In genomic region chr9:36925033-36925432, GRCh38 we compare ENCODE assay signal across 22 cellular contexts.
DNase-seq lines count a peak whose midpoint lies in the region; ATAC-seq lines count a peak whose summit lies in the region.
"Had no signal": no experiment of that assay in that cellular context is flagged by ENCODE, and none has a peak within 500 bp of the region (broad histone marks: within the 10 kb centered on the region; RNA-seq: fewer than 3 reads in every experiment).

No MANE protein-coding gene starts in this region.

- no peaks in the 10 kb centered on the region for H3K36me3 Mint-ChIP-seq in activated naive CD4-positive, alpha-beta T cell treated with anti-CD3 and anti-CD28 coated beads, Interleukin-2, amount 50 U/mL, for 24 hours
- no peaks in the 10 kb centered on the region for H3K36me3 Mint-ChIP-seq in activated T-helper 17 cell treated with anti-CD3 and anti-CD28 coated beads, Interleukin-2, amount 50 U/mL, for 72 hours (ENCODE audit: low read depth)
- peaks cover 0 to 7% of the 10 kb centered on the region in 2 donors for H3K36me3 Mint-ChIP-seq in activated naive CD4-positive, alpha-beta T cell treated with anti-CD3 and anti-CD28 coated beads, Interleukin-2, amount 50 U/mL, for 72 hours

- no peak overlapping the region for H3K4me3 Mint-ChIP-seq in activated naive CD4-positive, alpha-beta T cell treated with anti-CD3 and anti-CD28 coated beads, Interleukin-2, amount 50 U/mL, for 24 hours
- H3K4me3 Mint-ChIP-seq in activated T-helper 17 cell treated with anti-CD3 and anti-CD28 coated beads, Interleukin-2, amount 50 U/mL, for 72 hours: no peak overlapping the region
- H3K4me3 Mint-ChIP-seq: activated CD8-positive, alpha-beta T cell treated with anti-CD3 and anti-CD28 coated beads, Interleukin-2, amount 10 ng/mL, durations not matched to agents 7 days and 5 days; dendritic cell treated with granulocyte-macrophage colony-stimulating factor and Interleukin-4, amounts not matched to agents 40 ng/mL and 50 ng/mL, for 4 days had no signal

- peaks cover 6% of the 10 kb centered on the region for H3K27me3 Mint-ChIP-seq in activated naive CD4-positive, alpha-beta T cell treated with anti-CD3 and anti-CD28 coated beads, Interleukin-2, amount 50 U/mL, for 24 hours
- H3K27me3 Mint-ChIP-seq in activated T-helper 17 cell treated with anti-CD3 and anti-CD28 coated beads, Interleukin-2, amount 50 U/mL, for 72 hours: peaks cover 29% of the 10 kb centered on the region

- peak overlapping the region; percentile 63 for H3K27ac Mint-ChIP-seq in activated naive CD4-positive, alpha-beta T cell treated with anti-CD3 and anti-CD28 coated beads, Interleukin-2, amount 50 U/mL, for 24 hours
- peak overlapping the region; percentile 11 for H3K27ac Mint-ChIP-seq in activated T-helper 17 cell treated with anti-CD3 and anti-CD28 coated beads, Interleukin-2, amount 50 U/mL, for 72 hours
- no peak overlapping the region for H3K27ac Mint-ChIP-seq in activated naive CD4-positive, alpha-beta T cell treated with anti-CD3 and anti-CD28 coated beads, Interleukin-2, amount 50 U/mL, for 72 hours
- H3K27ac Mint-ChIP-seq: activated CD8-positive, alpha-beta T cell treated with anti-CD3 and anti-CD28 coated beads, Interleukin-2, amount 10 ng/mL, durations not matched to agents 7 days and 5 days; dendritic cell treated with granulocyte-macrophage colony-stimulating factor and Interleukin-4, amounts not matched to agents 40 ng/mL and 50 ng/mL, for 4 days had no signal

- ATAC-seq in activated T-helper 17 cell treated with anti-CD3 and anti-CD28 coated beads, Interleukin-2, amount 50 U/mL, for 72 hours (replicated peaks): no peak
- no peak for ATAC-seq in HG03280 (IDR thresholded peaks at IDR 0.05; ENCODE audit: unreplicated experiment)
- no peak for ATAC-seq in left ventricle myocardium superior
- no peak for ATAC-seq in activated naive CD4-positive, alpha-beta T cell treated with anti-CD3 and anti-CD28 coated beads, Interleukin-2, amount 50 U/mL, for 72 hours
- ATAC-seq: activated CD8-positive, alpha-beta T cell treated with anti-CD3 and anti-CD28 coated beads, Interleukin-2, amount 10 ng/mL, durations not matched to agents 7 days and 5 days had no signal

- no peaks in the 10 kb centered on the region for H3K9me3 Mint-ChIP-seq in activated naive CD4-positive, alpha-beta T cell treated with anti-CD3 and anti-CD28 coated beads, Interleukin-2, amount 50 U/mL, for 24 hours
- H3K9me3 Mint-ChIP-seq in activated T-helper 17 cell treated with anti-CD3 and anti-CD28 coated beads, Interleukin-2, amount 50 U/mL, for 72 hours: no peaks in the 10 kb centered on the region
- H3K9me3 Mint-ChIP-seq in activated naive CD4-positive, alpha-beta T cell treated with anti-CD3 and anti-CD28 coated beads, Interleukin-2, amount 50 U/mL, for 72 hours: no peaks in the 10 kb centered on the region
- H3K9me3 Mint-ChIP-seq: dendritic cell treated with granulocyte-macrophage colony-stimulating factor and Interleukin-4, amounts not matched to agents 40 ng/mL and 50 ng/mL, for 4 days had no signal

- no peak for DNase-seq in activated naive CD4-positive, alpha-beta T cell treated with anti-CD3 and anti-CD28 coated beads, Interleukin-2, amount 50 U/mL, for 16 hours
- peak; percentile 31 for DNase-seq in LoVo (ENCODE audit: low spot score)
- no peak for DNase-seq in left ventricle myocardium superior
- DNase-seq in activated naive CD4-positive, alpha-beta T cell treated with anti-CD3 and anti-CD28 coated beads, Interleukin-2, amount 50 U/mL, for 72 hours (ENCODE audit: low spot score in 2 of 2): no peak
- no peak for DNase-seq in D341Med (ENCODE audit: low spot score)
- DNase-seq: activated CD4-positive, CD25-positive, alpha-beta regulatory T cell treated with anti-CD3 and anti-CD28 coated beads, Interleukin-2, amount 50 U/mL, for 72 hours; activated CD8-positive, alpha-beta T cell treated with anti-CD3 and anti-CD28 coated beads, Interleukin-2, amount 10 ng/mL, durations not matched to agents 7 days and 5 days; activated naive CD4-positive, alpha-beta T cell treated with Interleukin-2 at 50 U/mL for 16 hours; activated T-cell treated with anti-CD3 and anti-CD28 coated beads for 4 hours; amygdala; hypothalamus; MM.1S; NCI-H1417 treated with DMSO at 0.1 percent for 48 hours; NCI-H446 treated with DMSO at 0.1 percent for 48 hours; SHP77 treated with DMSO at 0.1 percent for 48 hours; stimulated activated CD4-positive, alpha-beta T cell treated with anti-CD3 and anti-CD28 coated beads, Interleukin-4, amount 100 ng/mL, for 24 hours; stimulated activated naive CD4-positive, alpha-beta T cell treated with Interleukin-2 at 50 U/mL for 16 hours; tibial artery had no signal

- intact Hi-C loops in left ventricle myocardium superior (cut with micrococcal nuclease): no loop called here

- peaks cover 7% of the 10 kb centered on the region for H3K4me1 Mint-ChIP-seq in activated naive CD4-positive, alpha-beta T cell treated with anti-CD3 and anti-CD28 coated beads, Interleukin-2, amount 50 U/mL, for 24 hours
- H3K4me1 Mint-ChIP-seq in activated T-helper 17 cell treated with anti-CD3 and anti-CD28 coated beads, Interleukin-2, amount 50 U/mL, for 72 hours: peaks cover 27% of the 10 kb centered on the region

Comparison
In these comparisons a context has a peak if more than half of its experiments do, and no peak if none do; other contexts are left out.
1. H3K27ac Mint-ChIP-seq: peak in activated naive CD4-positive, alpha-beta T cell treated with anti-CD3 and anti-CD28 coated beads, Interleukin-2, amount 50 U/mL, for 24 hours (single experiment) and activated T-helper 17 cell treated with anti-CD3 and anti-CD28 coated beads, Interleukin-2, amount 50 U/mL, for 72 hours (single experiment); none in activated naive CD4-positive, alpha-beta T cell treated with anti-CD3 and anti-CD28 coated beads, Interleukin-2, amount 50 U/mL, for 72 hours (0 of 2).